ENCODE assay signal across 24 cellular contexts in genomic region chr2:236342507-236342906, GRCh38.
"Had no signal": no experiment of that assay in that cellular context is flagged by ENCODE, and none has a peak within 500 bp of the region (broad histone marks: within the 10 kb centered on the region; RNA-seq: fewer than 3 reads in every experiment).

No MANE protein-coding gene starts in this region.

- ATAC-seq: effector memory CD8-positive, alpha-beta T cell; mucosa of descending colon; natural killer cell treated with Interleukin-12 subunit alpha and Interleukin-12 subunit beta and Interleukin-15 and Interleukin-18, amount 100 ng/mL, for 72 hours; sciatic nerve; upper lobe of right lung had no signal

- FAIRE-seq: endometrium, frontal cortex, keratinocyte had no signal

- H3K4me3 ChIP-seq: coronary artery, mucosa of descending colon, right atrium auricular region, smooth muscle cell, thoracic aorta, tibial nerve, upper lobe of right lung, vagina had no signal

- H3K27ac ChIP-seq: coronary artery, parathyroid adenoma, right atrium auricular region, thoracic aorta, tibial nerve, upper lobe of right lung, vagina had no signal

- H3K36me3 ChIP-seq: right atrium auricular region, thoracic aorta, tibial nerve, upper lobe of right lung, vagina had no signal

- H3K4me2 ChIP-seq: smooth muscle cell had no signal

- DNase-seq: dermis blood vessel endothelial cell; effector memory CD8-positive, alpha-beta T cell; erythroblast; mesenchymal stem cell; mucosa of descending colon; naive B cell; stimulated activated CD4-positive, alpha-beta T cell treated with anti-CD3 and anti-CD28 coated beads, Interleukin-12 subunit alpha, Interleukin-12 subunit beta, amount 100 ng/mL, for 4 hours; stimulated activated CD4-positive, alpha-beta T cell treated with anti-CD3 and anti-CD28 coated beads, Interleukin-1b, Interleukin-23, amount 100 ng/mL, for 48 hours; stimulated activated CD4-positive, alpha-beta T cell treated with anti-CD3 and anti-CD28 coated beads, Interleukin-4, amount 100 ng/mL, for 1 hour; stimulated activated CD8-positive, alpha-beta memory T cell treated with anti-CD3 and anti-CD28 coated beads, Interleukin-4, amount 100 ng/mL, for 48 hours; stimulated activated naive CD4-positive, alpha-beta T cell treated with Interleukin-2 at 50 U/mL for 16 hours; upper lobe of right lung had no signal

- H3K9me3 ChIP-seq: mucosa of descending colon, right atrium auricular region, thoracic aorta, tibial nerve, upper lobe of right lung, vagina had no signal

- H3K27me3 ChIP-seq: right atrium auricular region, tibial nerve, upper lobe of right lung, vagina had no signal

- H3K9ac ChIP-seq: parathyroid adenoma had no signal

- H3K4me1 ChIP-seq: parathyroid adenoma, right atrium auricular region had no signal
